8 cellular contexts compared by ENCODE assay signal in genomic region chr19:39671739-39672363, GRCh38. TPM values are rescaled to one million over a fixed set of nuclear protein-coding genes. Genes with fewer than 3 reads are reported as not detected.
DNase-seq lines count a peak whose midpoint lies in the region; FAIRE-seq and TF ChIP-seq lines count a peak whose summit lies in the region.
"Had no signal": no experiment of that assay in that cellular context is flagged by ENCODE, and none has a peak within 500 bp of the region (broad histone marks: within the 10 kb centered on the region; RNA-seq: fewer than 3 reads in every experiment).

No MANE protein-coding gene starts in this region.

- no peak overlapping the region for H3K4me3 ChIP-seq in ascending aorta
- H3K4me3 ChIP-seq: thoracic aorta had no signal

- no peaks in the 10 kb centered on the region for H3K36me3 ChIP-seq in ascending aorta
- H3K36me3 ChIP-seq: thoracic aorta had no signal

- peak in 2 of 3 experiments; percentile 13 to 32 for TF ChIP-seq CTCF in ascending aorta (IDR thresholded peaks at IDR 0.05)

- intact Hi-C loops in ascending aorta (cut with DNase I): no loop called here

- no peak overlapping the region for H3K27ac ChIP-seq in ascending aorta
- H3K27ac ChIP-seq: thoracic aorta had no signal

- DNase-seq in ELR (ENCODE audit: low read depth): peak; percentile 63
- DNase-seq in LHCN-M2 (ENCODE audit: low read depth): peak; percentile 36
- DNase-seq in RCC 7860 (ENCODE audit: low spot score): peak; percentile 17
- DNase-seq in ascending aorta (ENCODE audit: low spot score in 2 of 2): no peak
- peak; percentile 67 for DNase-seq in iPS-NIHi7 (ENCODE audit: extremely low spot score)
- peak in 2 of 3 donors; percentile 27 to 28 for DNase-seq in stimulated activated CD4-positive, alpha-beta T cell treated with anti-CD3 and anti-CD28 coated beads, TNF-alpha, amount 100 ng/mL, for 48 hours (ENCODE audit: low read depth in 3 of 3)
- DNase-seq in GM19240 (ENCODE audit: insufficient read length, low spot score): no peak

- H3K9me3 ChIP-seq in ascending aorta: no peaks in the 10 kb centered on the region
- H3K9me3 ChIP-seq: thoracic aorta had no signal

- no peak for FAIRE-seq in RCC 7860 (lab: Jason Lieb, UNC)

- H3K4me1 ChIP-seq in ascending aorta: no peaks in the 10 kb centered on the region

- H3K27me3 ChIP-seq in ascending aorta: no peaks in the 10 kb centered on the region

RNA-seq across cellular contexts. Expression of gene LGALS16, which starts 16.1 kb away (rescaled TPM):
- total RNA-seq in LHCN-M2 (2014; rRNA removed) (not detected in 2 replicates), ascending aorta (not detected)
- polyA plus RNA-seq in LHCN-M2 (2012): not detected
- total RNA-seq: thoracic aorta had no signal

RNA-seq across cellular contexts. Expression of gene LGALS14, which starts 32.4 kb away (rescaled TPM):
- total RNA-seq in LHCN-M2 (2014; rRNA removed): not detected in 2 replicates
- not detected for polyA plus RNA-seq in LHCN-M2 (2012)
- total RNA-seq in ascending aorta: not detected
- total RNA-seq: thoracic aorta had no signal

Comparison
In these comparisons a context has a peak if more than half of its experiments do, and no peak if none do; other contexts are left out.
1. DNase-seq: peak in ELR (single experiment), LHCN-M2 (single experiment), RCC 7860 (single experiment), iPS-NIHi7 (single experiment) and stimulated activated CD4-positive, alpha-beta T cell treated with anti-CD3 and anti-CD28 coated beads, TNF-alpha, amount 100 ng/mL, for 48 hours (2 of 3); none in ascending aorta (0 of 2) and GM19240 (single experiment).